Comparison of ENCODE assay signal across 12 cellular contexts in genomic region chr2:21018290-21018689, GRCh38. TPM values are rescaled to one million over a fixed set of nuclear protein-coding genes. Genes with fewer than 3 reads are reported as not detected.
"Had no signal": no experiment of that assay in that cellular context is flagged by ENCODE, and none has a peak within 500 bp of the region (broad histone marks: within the 10 kb centered on the region; RNA-seq: fewer than 3 reads in every experiment).

No MANE protein-coding gene starts in this region.

- H3K27ac ChIP-seq: GM23248 had no signal

- H2AFZ ChIP-seq: GM23248, GM23338 had no signal

- FAIRE-seq: H1, H54 had no signal

- H3K9ac ChIP-seq: GM23248 had no signal

- H3K4me3 ChIP-seq: GM23248, GM23338, HAP-1 had no signal

- H3K9me3 ChIP-seq: HAP-1 had no signal

- H3K4me2 ChIP-seq: GM23338 had no signal

- DNase-seq: GM23248, GOT3, H7, H9, HCEC 1CT, HFFc6 had no signal

- ATAC-seq: GM23338, HCT116 had no signal

- H3K36me3 ChIP-seq: HAP-1 had no signal

- H3K4me1 ChIP-seq: HAP-1 had no signal

RNA-seq across cellular contexts. Expression of gene APOB, which starts 25.6 kb away (rescaled TPM):
- total RNA-seq: GM23248, H4, HFFc6 had no signal
- polyA plus RNA-seq: GM23248 had no signal
